Comparison of ENCODE assay signal across 2 cellular contexts in the genomic region with DNA sequence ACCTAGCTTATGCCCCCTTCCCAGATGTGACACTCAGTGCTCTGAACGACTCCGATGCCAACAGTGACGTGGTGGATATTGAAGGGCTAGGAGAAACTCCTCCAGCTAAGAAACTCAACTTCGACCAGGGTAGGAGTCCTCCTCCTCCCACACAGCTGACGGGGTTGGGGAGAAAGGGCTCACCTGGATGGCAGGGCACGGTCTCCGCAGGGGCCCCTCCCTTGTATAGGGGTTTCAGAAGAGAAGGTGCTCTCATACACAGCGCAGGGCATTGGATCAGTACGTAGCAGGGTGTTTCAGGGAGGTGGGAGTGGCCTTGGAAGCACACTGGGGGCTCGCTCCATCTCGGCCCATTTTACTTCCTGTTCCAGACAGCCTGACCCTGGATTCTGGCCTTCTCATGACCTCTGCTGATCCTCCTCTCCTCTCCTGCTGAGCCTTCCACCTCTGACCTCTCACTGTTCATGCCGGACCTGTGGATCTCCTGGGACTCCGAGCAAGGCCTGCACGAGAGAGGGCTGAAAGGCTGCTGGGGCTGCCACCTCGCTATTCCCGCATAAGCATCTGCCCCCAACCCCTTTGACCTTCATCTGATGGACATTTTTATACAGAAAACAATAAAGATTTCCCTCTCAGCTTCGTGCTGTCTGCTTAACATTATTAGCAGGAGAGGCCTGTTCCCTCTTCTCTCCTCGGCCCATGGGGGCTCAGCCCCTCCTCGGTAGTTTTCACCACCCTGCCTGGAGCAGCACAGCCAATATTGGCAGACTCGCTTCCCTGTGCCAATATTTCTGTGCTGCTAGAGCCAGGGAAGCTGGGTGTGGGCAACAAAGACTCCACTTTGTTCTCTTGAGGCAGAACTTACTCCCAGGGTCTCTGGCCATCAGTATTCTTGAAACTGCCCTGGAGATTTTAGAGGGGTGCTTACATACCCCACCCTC.
A peak's percentile ranks its signal among the peaks of the same experiment; 100 is the strongest.
TF ChIP-seq lines count a peak whose summit lies in the region.

No MANE protein-coding gene starts in this region.

TF ChIP-seq in liver, 16 proteins besides CTCF, POLR2A, EP300 and RAD21:
- peak; percentile 52 for TF ChIP-seq NR2F2 (IDR thresholded peaks at IDR 0.05)
- TF ChIP-seq, protein P1, sequence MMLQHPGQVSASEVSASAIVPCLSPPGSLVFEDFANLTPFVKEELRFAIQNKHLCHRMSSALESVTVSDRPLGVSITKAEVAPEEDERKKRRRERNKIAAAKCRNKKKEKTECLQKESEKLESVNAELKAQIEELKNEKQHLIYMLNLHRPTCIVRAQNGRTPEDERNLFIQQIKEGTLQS (IDR thresholded peaks at IDR 0.05), result no peak

TF ChIP-seq in HepG2, 621 proteins besides CTCF, POLR2A, EP300 and RAD21:
- TF ChIP-seq ZNF672 (CRISPR knock-in tag; IDR thresholded peaks at IDR 0.05) (no peak), SP4 (CRISPR knock-in tag; IDR thresholded peaks at IDR 0.05) (no peak), ZNF790 (CRISPR knock-in tag; IDR thresholded peaks at IDR 0.05; ENCODE audit: borderline replicate concordance) (no peak), IRX3 (CRISPR knock-in tag; IDR thresholded peaks at IDR 0.05; ENCODE audit: borderline replicate concordance, low read depth) (no peak), ZNF234 (CRISPR knock-in tag; conservative IDR thresholded peaks at IDR 0.05) (no peak), ZNF205 (CRISPR knock-in tag; IDR thresholded peaks at IDR 0.05) (no peak), ZFP36 (IDR thresholded peaks at IDR 0.05; ENCODE audit: borderline replicate concordance, low read depth, low read length, partially characterized antibody) (no peak), ZNF33A (CRISPR knock-in tag; IDR thresholded peaks at IDR 0.05; ENCODE audit: borderline replicate concordance) (no peak), ZNF468 (CRISPR knock-in tag; IDR thresholded peaks at IDR 0.05) (no peak), MAF1 (CRISPR knock-in tag; IDR thresholded peaks at IDR 0.05; ENCODE audit: borderline replicate concordance) (no peak), FOXP1 (IDR thresholded peaks at IDR 0.05) (no peak), FOXP1 (CRISPR knock-in tag; IDR thresholded peaks at IDR 0.05) (no peak), ZNF780A (CRISPR knock-in tag; IDR thresholded peaks at IDR 0.05) (no peak), RARG (CRISPR knock-in tag; IDR thresholded peaks at IDR 0.05; ENCODE audit: low read depth) (no peak)
- TF ChIP-seq, protein P2, sequence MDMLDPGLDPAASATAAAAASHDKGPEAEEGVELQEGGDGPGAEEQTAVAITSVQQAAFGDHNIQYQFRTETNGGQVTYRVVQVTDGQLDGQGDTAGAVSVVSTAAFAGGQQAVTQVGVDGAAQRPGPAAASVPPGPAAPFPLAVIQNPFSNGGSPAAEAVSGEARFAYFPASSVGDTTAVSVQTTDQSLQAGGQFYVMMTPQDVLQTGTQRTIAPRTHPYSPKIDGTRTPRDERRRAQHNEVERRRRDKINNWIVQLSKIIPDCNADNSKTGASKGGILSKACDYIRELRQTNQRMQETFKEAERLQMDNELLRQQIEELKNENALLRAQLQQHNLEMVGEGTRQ (IDR thresholded peaks at IDR 0.05; ENCODE audit: low read depth, low read length), result no peak
- TF ChIP-seq, protein P2 (CRISPR knock-in tag; IDR thresholded peaks at IDR 0.05; ENCODE audit: borderline replicate concordance), result no peak
- TF ChIP-seq, protein P3, sequence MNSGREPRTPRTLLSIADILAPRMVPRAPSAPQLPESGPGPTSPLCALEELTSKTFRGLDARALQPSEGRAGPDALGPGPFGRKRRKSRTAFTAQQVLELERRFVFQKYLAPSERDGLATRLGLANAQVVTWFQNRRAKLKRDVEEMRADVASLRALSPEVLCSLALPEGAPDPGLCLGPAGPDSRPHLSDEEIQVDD (CRISPR knock-in tag; IDR thresholded peaks at IDR 0.05; ENCODE audit: borderline replicate concordance), result no peak
- TF ChIP-seq, protein P4, sequence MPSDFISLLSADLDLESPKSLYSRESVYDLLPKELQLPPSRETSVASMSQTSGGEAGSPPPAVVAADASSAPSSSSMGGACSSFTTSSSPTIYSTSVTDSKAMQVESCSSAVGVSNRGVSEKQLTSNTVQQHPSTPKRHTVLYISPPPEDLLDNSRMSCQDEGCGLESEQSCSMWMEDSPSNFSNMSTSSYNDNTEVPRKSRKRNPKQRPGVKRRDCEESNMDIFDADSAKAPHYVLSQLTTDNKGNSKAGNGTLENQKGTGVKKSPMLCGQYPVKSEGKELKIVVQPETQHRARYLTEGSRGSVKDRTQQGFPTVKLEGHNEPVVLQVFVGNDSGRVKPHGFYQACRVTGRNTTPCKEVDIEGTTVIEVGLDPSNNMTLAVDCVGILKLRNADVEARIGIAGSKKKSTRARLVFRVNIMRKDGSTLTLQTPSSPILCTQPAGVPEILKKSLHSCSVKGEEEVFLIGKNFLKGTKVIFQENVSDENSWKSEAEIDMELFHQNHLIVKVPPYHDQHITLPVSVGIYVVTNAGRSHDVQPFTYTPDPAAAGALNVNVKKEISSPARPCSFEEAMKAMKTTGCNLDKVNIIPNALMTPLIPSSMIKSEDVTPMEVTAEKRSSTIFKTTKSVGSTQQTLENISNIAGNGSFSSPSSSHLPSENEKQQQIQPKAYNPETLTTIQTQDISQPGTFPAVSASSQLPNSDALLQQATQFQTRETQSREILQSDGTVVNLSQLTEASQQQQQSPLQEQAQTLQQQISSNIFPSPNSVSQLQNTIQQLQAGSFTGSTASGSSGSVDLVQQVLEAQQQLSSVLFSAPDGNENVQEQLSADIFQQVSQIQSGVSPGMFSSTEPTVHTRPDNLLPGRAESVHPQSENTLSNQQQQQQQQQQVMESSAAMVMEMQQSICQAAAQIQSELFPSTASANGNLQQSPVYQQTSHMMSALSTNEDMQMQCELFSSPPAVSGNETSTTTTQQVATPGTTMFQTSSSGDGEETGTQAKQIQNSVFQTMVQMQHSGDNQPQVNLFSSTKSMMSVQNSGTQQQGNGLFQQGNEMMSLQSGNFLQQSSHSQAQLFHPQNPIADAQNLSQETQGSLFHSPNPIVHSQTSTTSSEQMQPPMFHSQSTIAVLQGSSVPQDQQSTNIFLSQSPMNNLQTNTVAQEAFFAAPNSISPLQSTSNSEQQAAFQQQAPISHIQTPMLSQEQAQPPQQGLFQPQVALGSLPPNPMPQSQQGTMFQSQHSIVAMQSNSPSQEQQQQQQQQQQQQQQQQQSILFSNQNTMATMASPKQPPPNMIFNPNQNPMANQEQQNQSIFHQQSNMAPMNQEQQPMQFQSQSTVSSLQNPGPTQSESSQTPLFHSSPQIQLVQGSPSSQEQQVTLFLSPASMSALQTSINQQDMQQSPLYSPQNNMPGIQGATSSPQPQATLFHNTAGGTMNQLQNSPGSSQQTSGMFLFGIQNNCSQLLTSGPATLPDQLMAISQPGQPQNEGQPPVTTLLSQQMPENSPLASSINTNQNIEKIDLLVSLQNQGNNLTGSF (CRISPR knock-in tag; IDR thresholded peaks at IDR 0.05), result no peak
- TF ChIP-seq, protein P5, sequence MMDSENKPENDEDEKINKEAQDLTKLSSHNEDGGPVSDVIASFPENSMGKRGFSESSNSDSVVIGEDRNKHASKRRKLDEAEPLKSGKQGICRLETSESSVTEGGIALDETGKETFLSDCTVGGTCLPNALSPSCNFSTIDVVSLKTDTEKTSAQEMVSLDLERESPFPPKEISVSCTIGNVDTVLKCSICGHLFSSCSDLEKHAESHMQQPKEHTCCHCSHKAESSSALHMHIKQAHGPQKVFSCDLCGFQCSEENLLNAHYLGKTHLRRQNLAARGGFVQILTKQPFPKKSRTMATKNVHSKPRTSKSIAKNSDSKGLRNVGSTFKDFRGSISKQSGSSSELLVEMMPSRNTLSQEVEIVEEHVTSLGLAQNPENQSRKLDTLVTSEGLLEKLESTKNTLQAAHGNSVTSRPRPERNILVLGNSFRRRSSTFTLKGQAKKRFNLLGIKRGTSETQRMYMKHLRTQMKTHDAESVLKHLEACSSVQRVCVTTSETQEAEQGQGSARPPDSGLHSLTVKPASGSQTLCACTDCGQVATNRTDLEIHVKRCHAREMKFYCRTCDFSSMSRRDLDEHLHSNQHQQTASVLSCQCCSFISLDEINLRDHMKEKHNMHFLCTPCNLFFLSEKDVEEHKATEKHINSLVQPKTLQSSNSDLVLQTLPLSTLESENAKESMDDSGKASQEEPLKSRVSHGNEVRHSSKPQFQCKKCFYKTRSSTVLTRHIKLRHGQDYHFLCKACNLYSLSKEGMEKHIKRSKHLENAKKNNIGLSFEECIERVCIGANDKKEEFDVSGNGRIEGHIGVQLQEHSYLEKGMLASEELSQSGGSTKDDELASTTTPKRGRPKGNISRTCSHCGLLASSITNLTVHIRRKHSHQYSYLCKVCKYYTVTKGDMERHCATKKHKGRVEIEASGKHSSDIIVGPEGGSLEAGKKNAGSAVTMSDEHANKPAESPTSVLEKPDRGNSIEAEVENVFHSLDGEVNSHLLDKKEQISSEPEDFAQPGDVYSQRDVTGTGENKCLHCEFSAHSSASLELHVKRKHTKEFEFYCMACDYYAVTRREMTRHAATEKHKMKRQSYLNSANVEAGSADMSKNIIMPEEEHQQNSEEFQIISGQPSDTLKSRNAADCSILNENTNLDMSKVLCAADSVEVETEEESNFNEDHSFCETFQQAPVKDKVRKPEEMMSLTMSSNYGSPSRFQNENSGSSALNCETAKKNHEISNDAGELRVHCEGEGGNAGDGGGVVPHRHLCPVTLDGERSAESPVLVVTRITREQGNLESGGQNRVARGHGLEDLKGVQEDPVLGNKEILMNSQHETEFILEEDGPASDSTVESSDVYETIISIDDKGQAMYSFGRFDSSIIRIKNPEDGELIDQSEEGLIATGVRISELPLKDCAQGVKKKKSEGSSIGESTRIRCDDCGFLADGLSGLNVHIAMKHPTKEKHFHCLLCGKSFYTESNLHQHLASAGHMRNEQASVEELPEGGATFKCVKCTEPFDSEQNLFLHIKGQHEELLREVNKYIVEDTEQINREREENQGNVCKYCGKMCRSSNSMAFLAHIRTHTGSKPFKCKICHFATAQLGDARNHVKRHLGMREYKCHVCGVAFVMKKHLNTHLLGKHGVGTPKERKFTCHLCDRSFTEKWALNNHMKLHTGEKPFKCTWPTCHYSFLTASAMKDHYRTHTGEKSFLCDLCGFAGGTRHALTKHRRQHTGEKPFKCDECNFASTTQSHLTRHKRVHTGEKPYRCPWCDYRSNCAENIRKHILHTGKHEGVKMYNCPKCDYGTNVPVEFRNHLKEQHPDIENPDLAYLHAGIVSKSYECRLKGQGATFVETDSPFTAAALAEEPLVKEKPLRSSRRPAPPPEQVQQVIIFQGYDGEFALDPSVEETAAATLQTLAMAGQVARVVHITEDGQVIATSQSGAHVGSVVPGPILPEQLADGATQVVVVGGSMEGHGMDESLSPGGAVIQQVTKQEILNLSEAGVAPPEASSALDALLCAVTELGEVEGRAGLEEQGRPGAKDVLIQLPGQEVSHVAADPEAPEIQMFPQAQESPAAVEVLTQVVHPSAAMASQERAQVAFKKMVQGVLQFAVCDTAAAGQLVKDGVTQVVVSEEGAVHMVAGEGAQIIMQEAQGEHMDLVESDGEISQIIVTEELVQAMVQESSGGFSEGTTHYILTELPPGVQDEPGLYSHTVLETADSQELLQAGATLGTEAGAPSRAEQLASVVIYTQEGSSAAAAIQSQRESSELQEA (CRISPR knock-in tag; IDR thresholded peaks at IDR 0.05; ENCODE audit: not compliant biosample characterization), result no peak
- TF ChIP-seq, protein P6, sequence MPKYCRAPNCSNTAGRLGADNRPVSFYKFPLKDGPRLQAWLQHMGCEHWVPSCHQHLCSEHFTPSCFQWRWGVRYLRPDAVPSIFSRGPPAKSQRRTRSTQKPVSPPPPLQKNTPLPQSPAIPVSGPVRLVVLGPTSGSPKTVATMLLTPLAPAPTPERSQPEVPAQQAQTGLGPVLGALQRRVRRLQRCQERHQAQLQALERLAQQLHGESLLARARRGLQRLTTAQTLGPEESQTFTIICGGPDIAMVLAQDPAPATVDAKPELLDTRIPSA (CRISPR knock-in tag; IDR thresholded peaks at IDR 0.05; ENCODE audit: borderline replicate concordance), result no peak
- TF ChIP-seq, protein P7, sequence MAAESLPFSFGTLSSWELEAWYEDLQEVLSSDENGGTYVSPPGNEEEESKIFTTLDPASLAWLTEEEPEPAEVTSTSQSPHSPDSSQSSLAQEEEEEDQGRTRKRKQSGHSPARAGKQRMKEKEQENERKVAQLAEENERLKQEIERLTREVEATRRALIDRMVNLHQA (CRISPR knock-in tag; IDR thresholded peaks at IDR 0.05), result no peak
- TF ChIP-seq, protein P8, sequence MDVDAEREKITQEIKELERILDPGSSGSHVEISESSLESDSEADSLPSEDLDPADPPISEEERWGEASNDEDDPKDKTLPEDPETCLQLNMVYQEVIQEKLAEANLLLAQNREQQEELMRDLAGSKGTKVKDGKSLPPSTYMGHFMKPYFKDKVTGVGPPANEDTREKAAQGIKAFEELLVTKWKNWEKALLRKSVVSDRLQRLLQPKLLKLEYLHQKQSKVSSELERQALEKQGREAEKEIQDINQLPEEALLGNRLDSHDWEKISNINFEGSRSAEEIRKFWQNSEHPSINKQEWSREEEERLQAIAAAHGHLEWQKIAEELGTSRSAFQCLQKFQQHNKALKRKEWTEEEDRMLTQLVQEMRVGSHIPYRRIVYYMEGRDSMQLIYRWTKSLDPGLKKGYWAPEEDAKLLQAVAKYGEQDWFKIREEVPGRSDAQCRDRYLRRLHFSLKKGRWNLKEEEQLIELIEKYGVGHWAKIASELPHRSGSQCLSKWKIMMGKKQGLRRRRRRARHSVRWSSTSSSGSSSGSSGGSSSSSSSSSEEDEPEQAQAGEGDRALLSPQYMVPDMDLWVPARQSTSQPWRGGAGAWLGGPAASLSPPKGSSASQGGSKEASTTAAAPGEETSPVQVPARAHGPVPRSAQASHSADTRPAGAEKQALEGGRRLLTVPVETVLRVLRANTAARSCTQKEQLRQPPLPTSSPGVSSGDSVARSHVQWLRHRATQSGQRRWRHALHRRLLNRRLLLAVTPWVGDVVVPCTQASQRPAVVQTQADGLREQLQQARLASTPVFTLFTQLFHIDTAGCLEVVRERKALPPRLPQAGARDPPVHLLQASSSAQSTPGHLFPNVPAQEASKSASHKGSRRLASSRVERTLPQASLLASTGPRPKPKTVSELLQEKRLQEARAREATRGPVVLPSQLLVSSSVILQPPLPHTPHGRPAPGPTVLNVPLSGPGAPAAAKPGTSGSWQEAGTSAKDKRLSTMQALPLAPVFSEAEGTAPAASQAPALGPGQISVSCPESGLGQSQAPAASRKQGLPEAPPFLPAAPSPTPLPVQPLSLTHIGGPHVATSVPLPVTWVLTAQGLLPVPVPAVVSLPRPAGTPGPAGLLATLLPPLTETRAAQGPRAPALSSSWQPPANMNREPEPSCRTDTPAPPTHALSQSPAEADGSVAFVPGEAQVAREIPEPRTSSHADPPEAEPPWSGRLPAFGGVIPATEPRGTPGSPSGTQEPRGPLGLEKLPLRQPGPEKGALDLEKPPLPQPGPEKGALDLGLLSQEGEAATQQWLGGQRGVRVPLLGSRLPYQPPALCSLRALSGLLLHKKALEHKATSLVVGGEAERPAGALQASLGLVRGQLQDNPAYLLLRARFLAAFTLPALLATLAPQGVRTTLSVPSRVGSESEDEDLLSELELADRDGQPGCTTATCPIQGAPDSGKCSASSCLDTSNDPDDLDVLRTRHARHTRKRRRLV (CRISPR knock-in tag; IDR thresholded peaks at IDR 0.05), result no peak
TF ChIP-seq in HepG2: peak in this region for 0.
